Comparison of ENCODE assay signal across 1 cellular context in the genomic region with DNA sequence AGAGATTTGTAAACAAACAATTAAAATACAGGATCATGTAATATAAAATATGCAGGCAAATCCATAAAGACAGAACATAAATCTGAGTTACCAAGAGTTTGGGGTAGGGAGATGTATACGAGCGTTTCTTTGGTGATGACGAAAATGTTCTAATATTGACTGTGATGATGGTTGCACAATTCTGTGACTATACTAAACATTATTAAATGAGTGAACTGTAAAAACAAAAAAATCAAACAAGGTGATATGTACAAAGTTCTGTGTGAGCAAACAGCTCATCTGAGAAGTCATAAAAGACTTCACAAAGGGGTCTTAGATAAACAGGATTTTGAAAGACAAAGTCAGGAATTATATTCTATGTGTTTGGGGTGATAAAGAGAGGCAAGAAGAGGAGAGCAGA.
TF ChIP-seq lines count a peak whose summit lies in the region.

No MANE protein-coding gene starts in this region.

TF ChIP-seq in HepG2, 621 proteins besides CTCF, POLR2A, EP300 and RAD21 (continued from another document and continues in another):
- TF ChIP-seq, protein P1, sequence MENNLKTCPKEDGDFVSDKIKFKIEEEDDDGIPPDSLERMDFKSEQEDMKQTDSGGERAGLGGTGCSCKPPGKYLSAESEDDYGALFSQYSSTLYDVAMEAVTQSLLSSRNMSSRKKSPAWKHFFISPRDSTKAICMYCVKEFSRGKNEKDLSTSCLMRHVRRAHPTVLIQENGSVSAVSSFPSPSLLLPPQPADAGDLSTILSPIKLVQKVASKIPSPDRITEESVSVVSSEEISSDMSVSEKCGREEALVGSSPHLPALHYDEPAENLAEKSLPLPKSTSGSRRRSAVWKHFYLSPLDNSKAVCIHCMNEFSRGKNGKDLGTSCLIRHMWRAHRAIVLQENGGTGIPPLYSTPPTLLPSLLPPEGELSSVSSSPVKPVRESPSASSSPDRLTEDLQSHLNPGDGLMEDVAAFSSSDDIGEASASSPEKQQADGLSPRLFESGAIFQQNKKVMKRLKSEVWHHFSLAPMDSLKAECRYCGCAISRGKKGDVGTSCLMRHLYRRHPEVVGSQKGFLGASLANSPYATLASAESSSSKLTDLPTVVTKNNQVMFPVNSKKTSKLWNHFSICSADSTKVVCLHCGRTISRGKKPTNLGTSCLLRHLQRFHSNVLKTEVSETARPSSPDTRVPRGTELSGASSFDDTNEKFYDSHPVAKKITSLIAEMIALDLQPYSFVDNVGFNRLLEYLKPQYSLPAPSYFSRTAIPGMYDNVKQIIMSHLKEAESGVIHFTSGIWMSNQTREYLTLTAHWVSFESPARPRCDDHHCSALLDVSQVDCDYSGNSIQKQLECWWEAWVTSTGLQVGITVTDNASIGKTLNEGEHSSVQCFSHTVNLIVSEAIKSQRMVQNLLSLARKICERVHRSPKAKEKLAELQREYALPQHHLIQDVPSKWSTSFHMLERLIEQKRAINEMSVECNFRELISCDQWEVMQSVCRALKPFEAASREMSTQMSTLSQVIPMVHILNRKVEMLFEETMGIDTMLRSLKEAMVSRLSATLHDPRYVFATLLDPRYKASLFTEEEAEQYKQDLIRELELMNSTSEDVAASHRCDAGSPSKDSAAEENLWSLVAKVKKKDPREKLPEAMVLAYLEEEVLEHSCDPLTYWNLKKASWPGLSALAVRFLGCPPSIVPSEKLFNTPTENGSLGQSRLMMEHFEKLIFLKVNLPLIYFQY (CRISPR knock-in tag; IDR thresholded peaks at IDR 0.05; ENCODE audit: borderline replicate concordance) = no peak
- TF ChIP-seq ZSCAN25 (CRISPR knock-in tag; IDR thresholded peaks at IDR 0.05) = no peak
- peak; percentile 74; the same call in 1 of the 2 replicates for TF ChIP-seq ARID5B (CRISPR knock-in tag; IDR thresholded peaks at IDR 0.05)
- TF ChIP-seq PITX1 (CRISPR knock-in tag; IDR thresholded peaks at IDR 0.05) = no peak
- no peak for TF ChIP-seq FOXA1 (IDR thresholded peaks at IDR 0.05)
- no peak for TF ChIP-seq FOXA1 (CRISPR knock-in tag; IDR thresholded peaks at IDR 0.05)
- TF ChIP-seq ARID3A (IDR thresholded peaks at IDR 0.05; ENCODE audit: low read depth, low read length) = 0 out of 2 replicates have a peak, but pooled peaks have one; percentile 37
- TF ChIP-seq FOXP1 (IDR thresholded peaks at IDR 0.05) = no peak
- peak; percentile 60; the same call in 1 of the 2 replicates for TF ChIP-seq FOXP1 (CRISPR knock-in tag; IDR thresholded peaks at IDR 0.05)
- no peak for TF ChIP-seq EHMT2 (IDR thresholded peaks at IDR 0.05; ENCODE audit: borderline replicate concordance, low read depth, low read length)
- TF ChIP-seq, protein P2, sequence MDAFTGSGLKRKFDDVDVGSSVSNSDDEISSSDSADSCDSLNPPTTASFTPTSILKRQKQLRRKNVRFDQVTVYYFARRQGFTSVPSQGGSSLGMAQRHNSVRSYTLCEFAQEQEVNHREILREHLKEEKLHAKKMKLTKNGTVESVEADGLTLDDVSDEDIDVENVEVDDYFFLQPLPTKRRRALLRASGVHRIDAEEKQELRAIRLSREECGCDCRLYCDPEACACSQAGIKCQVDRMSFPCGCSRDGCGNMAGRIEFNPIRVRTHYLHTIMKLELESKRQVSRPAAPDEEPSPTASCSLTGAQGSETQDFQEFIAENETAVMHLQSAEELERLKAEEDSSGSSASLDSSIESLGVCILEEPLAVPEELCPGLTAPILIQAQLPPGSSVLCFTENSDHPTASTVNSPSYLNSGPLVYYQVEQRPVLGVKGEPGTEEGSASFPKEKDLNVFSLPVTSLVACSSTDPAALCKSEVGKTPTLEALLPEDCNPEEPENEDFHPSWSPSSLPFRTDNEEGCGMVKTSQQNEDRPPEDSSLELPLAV (CRISPR knock-in tag; conservative IDR thresholded peaks at IDR 0.05; ENCODE audit: low read depth) = no peak
- no peak for TF ChIP-seq CREB1 (IDR thresholded peaks at IDR 0.05)
- TF ChIP-seq CREB1 (CRISPR knock-in tag; IDR thresholded peaks at IDR 0.05) = peak; percentile 52; the same call in 1 of the 2 replicates
- TF ChIP-seq NFIC (IDR thresholded peaks at IDR 0.05; ENCODE audit: low read length) = peak; percentile 81; the same call in 1 of the 2 replicates
- TF ChIP-seq, protein P3, sequence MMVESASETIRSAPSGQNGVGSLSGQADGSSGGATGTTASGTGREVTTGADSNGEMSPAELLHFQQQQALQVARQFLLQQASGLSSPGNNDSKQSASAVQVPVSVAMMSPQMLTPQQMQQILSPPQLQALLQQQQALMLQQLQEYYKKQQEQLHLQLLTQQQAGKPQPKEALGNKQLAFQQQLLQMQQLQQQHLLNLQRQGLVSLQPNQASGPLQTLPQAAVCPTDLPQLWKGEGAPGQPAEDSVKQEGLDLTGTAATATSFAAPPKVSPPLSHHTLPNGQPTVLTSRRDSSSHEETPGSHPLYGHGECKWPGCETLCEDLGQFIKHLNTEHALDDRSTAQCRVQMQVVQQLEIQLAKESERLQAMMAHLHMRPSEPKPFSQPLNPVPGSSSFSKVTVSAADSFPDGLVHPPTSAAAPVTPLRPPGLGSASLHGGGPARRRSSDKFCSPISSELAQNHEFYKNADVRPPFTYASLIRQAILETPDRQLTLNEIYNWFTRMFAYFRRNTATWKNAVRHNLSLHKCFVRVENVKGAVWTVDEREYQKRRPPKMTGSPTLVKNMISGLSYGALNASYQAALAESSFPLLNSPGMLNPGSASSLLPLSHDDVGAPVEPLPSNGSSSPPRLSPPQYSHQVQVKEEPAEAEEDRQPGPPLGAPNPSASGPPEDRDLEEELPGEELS (CRISPR knock-in tag; IDR thresholded peaks at IDR 0.05) = 0 out of 2 replicates have a peak, but pooled peaks have one; percentile 20
- no peak for TF ChIP-seq KAT7 (CRISPR knock-in tag; IDR thresholded peaks at IDR 0.05; ENCODE audit: borderline replicate concordance)
- TF ChIP-seq HOXA9 (CRISPR knock-in tag; IDR thresholded peaks at IDR 0.05; ENCODE audit: borderline replicate concordance) = no peak
- no peak for TF ChIP-seq MEIS2 (CRISPR knock-in tag; IDR thresholded peaks at IDR 0.05)
- TF ChIP-seq STAT5B (CRISPR knock-in tag; IDR thresholded peaks at IDR 0.05) = no peak
- peak; percentile 47; the same call in 1 of the 2 replicates for TF ChIP-seq FOXJ3 (CRISPR knock-in tag; IDR thresholded peaks at IDR 0.05; ENCODE audit: borderline replicate concordance)
- TF ChIP-seq ZNF24 (IDR thresholded peaks at IDR 0.05) = no peak
- TF ChIP-seq HDAC1 (CRISPR knock-in tag; IDR thresholded peaks at IDR 0.05) = peak; percentile 54; the same call in 1 of the 2 replicates
- TF ChIP-seq ZFY (CRISPR knock-in tag; IDR thresholded peaks at IDR 0.05) = no peak
- no peak for TF ChIP-seq SOX13 (IDR thresholded peaks at IDR 0.05)
- peak in 1 of 2 experiments; percentile 83; a peak in 2 of 4 replicates for TF ChIP-seq SOX13 (CRISPR knock-in tag; conservative IDR thresholded peaks at IDR 0.05 in 1 of 2, IDR thresholded peaks at IDR 0.05 in 1 of 2)
- TF ChIP-seq, protein P4, sequence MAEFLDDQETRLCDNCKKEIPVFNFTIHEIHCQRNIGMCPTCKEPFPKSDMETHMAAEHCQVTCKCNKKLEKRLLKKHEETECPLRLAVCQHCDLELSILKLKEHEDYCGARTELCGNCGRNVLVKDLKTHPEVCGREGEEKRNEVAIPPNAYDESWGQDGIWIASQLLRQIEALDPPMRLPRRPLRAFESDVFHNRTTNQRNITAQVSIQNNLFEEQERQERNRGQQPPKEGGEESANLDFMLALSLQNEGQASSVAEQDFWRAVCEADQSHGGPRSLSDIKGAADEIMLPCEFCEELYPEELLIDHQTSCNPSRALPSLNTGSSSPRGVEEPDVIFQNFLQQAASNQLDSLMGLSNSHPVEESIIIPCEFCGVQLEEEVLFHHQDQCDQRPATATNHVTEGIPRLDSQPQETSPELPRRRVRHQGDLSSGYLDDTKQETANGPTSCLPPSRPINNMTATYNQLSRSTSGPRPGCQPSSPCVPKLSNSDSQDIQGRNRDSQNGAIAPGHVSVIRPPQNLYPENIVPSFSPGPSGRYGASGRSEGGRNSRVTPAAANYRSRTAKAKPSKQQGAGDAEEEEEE (CRISPR knock-in tag; IDR thresholded peaks at IDR 0.05; ENCODE audit: borderline replicate concordance) = no peak
- TF ChIP-seq, protein P5, sequence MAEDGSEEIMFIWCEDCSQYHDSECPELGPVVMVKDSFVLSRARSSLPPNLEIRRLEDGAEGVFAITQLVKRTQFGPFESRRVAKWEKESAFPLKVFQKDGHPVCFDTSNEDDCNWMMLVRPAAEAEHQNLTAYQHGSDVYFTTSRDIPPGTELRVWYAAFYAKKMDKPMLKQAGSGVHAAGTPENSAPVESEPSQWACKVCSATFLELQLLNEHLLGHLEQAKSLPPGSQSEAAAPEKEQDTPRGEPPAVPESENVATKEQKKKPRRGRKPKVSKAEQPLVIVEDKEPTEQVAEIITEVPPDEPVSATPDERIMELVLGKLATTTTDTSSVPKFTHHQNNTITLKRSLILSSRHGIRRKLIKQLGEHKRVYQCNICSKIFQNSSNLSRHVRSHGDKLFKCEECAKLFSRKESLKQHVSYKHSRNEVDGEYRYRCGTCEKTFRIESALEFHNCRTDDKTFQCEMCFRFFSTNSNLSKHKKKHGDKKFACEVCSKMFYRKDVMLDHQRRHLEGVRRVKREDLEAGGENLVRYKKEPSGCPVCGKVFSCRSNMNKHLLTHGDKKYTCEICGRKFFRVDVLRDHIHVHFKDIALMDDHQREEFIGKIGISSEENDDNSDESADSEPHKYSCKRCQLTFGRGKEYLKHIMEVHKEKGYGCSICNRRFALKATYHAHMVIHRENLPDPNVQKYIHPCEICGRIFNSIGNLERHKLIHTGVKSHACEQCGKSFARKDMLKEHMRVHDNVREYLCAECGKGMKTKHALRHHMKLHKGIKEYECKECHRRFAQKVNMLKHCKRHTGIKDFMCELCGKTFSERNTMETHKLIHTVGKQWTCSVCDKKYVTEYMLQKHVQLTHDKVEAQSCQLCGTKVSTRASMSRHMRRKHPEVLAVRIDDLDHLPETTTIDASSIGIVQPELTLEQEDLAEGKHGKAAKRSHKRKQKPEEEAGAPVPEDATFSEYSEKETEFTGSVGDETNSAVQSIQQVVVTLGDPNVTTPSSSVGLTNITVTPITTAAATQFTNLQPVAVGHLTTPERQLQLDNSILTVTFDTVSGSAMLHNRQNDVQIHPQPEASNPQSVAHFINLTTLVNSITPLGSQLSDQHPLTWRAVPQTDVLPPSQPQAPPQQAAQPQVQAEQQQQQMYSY (CRISPR knock-in tag; IDR thresholded peaks at IDR 0.05) = no peak
- peak; percentile 50; the same call in 1 of the 2 replicates for TF ChIP-seq CHD4 (IDR thresholded peaks at IDR 0.05; ENCODE audit: borderline replicate concordance, low read length)
- peak; percentile 40; the same call in 1 of the 2 replicates for TF ChIP-seq MIXL1 (CRISPR knock-in tag; IDR thresholded peaks at IDR 0.05)
- TF ChIP-seq ZSCAN9 (CRISPR knock-in tag; IDR thresholded peaks at IDR 0.05; ENCODE audit: borderline replicate concordance) = 0 out of 2 replicates have a peak, but pooled peaks have one; percentile 26
- no peak for TF ChIP-seq ZNF83 (CRISPR knock-in tag; IDR thresholded peaks at IDR 0.05; ENCODE audit: borderline replicate concordance)
- no peak for TF ChIP-seq HMG20B (CRISPR knock-in tag; conservative IDR thresholded peaks at IDR 0.05)
- TF ChIP-seq, protein P6, sequence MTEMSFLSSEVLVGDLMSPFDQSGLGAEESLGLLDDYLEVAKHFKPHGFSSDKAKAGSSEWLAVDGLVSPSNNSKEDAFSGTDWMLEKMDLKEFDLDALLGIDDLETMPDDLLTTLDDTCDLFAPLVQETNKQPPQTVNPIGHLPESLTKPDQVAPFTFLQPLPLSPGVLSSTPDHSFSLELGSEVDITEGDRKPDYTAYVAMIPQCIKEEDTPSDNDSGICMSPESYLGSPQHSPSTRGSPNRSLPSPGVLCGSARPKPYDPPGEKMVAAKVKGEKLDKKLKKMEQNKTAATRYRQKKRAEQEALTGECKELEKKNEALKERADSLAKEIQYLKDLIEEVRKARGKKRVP (CRISPR knock-in tag; IDR thresholded peaks at IDR 0.05) = peak in 1 of 2 experiments; percentile 71; a peak in 2 of 4 replicates
- TF ChIP-seq ZKSCAN5 (CRISPR knock-in tag; IDR thresholded peaks at IDR 0.05) = no peak
- TF ChIP-seq TBX2 (CRISPR knock-in tag; IDR thresholded peaks at IDR 0.05; ENCODE audit: borderline replicate concordance) = no peak
- no peak for TF ChIP-seq ZFP37 (CRISPR knock-in tag; IDR thresholded peaks at IDR 0.05; ENCODE audit: borderline replicate concordance)
- no peak for TF ChIP-seq NBN (conservative IDR thresholded peaks at IDR 0.05)
- peak; percentile 45; the same call in 1 of the 2 replicates for TF ChIP-seq ATF1 (CRISPR knock-in tag; IDR thresholded peaks at IDR 0.05)
- TF ChIP-seq FOXK1 (CRISPR knock-in tag; IDR thresholded peaks at IDR 0.05; ENCODE audit: borderline replicate concordance, low read depth) = no peak
